Comparison of ENCODE assay signal across 1 cellular context in genomic region chr2:190881480-190882326, GRCh38.
TF ChIP-seq lines count a peak whose summit lies in the region.

No MANE protein-coding gene starts in this region.

TF ChIP-seq in K562, 482 proteins besides CTCF, POLR2A, EP300 and RAD21 (continued from another document and continues in another):
- TF ChIP-seq CHAMP1 (IDR thresholded peaks at IDR 0.05) (no peak), KDM1A (IDR thresholded peaks at IDR 0.05) (peak; percentile 55 to 58; a peak in 3 of 4 replicates), CCAR2 (IDR thresholded peaks at IDR 0.05; ENCODE audit: low read depth, low read length) (no peak), STAT5A (IDR thresholded peaks at IDR 0.05; ENCODE audit: borderline replicate concordance, low read length) (no peak), MIER1 (IDR thresholded peaks at IDR 0.05; ENCODE audit: low read depth) (no peak), NR4A1 (CRISPR knock-in tag; IDR thresholded peaks at IDR 0.05) (no peak), NR4A1 (tag; IDR thresholded peaks at IDR 0.05) (no peak), MITF (IDR thresholded peaks at IDR 0.05) (no peak), KLF10 (CRISPR knock-in tag; IDR thresholded peaks at IDR 0.05) (no peak), STAT5B (CRISPR knock-in tag; IDR thresholded peaks at IDR 0.05) (no peak), ZNF696 (CRISPR knock-in tag; conservative IDR thresholded peaks at IDR 0.05) (no peak), ZNF354B (CRISPR knock-in tag; IDR thresholded peaks at IDR 0.05) (no peak), CBFA2T3 (IDR thresholded peaks at IDR 0.05) (peak; percentile 71), ZNF384 (IDR thresholded peaks at IDR 0.05; ENCODE audit: low read depth, low read length) (no peak), ZNF780A (CRISPR knock-in tag; IDR thresholded peaks at IDR 0.05) (no peak), FOXO4 (CRISPR knock-in tag; IDR thresholded peaks at IDR 0.05) (no peak), RBM25 (IDR thresholded peaks at IDR 0.05; ENCODE audit: low read depth, low read length, severe bottlenecking) (no peak), ZC3H11A (IDR thresholded peaks at IDR 0.05; ENCODE audit: low read depth, low read length) (no peak), SAFB (IDR thresholded peaks at IDR 0.05; ENCODE audit: borderline replicate concordance, low read depth, low read length) (no peak), ELF2 (CRISPR knock-in tag; IDR thresholded peaks at IDR 0.05) (no peak), SMARCE1 (IDR thresholded peaks at IDR 0.05) (peak; percentile 55; the same call in 1 of the 2 replicates), ETV6 (IDR thresholded peaks at IDR 0.05; ENCODE audit: borderline replicate concordance in 1 of 2, low read depth in 2 of 2, low read length in 1 of 2) (no peak), ETV6 (CRISPR knock-in tag; IDR thresholded peaks at IDR 0.05; ENCODE audit: borderline replicate concordance) (no peak), TSC22D4 (tag; IDR thresholded peaks at IDR 0.05) (no peak), PYGO2 (tag; IDR thresholded peaks at IDR 0.05) (no peak), ZNF584 (CRISPR knock-in tag; IDR thresholded peaks at IDR 0.05; ENCODE audit: low read depth) (no peak), TSHZ1 (CRISPR knock-in tag; IDR thresholded peaks at IDR 0.05) (no peak), TFAP4 (CRISPR knock-in tag; IDR thresholded peaks at IDR 0.05; ENCODE audit: borderline replicate concordance) (peak; percentile 64), ZNF592 (IDR thresholded peaks at IDR 0.05) (no peak), POLR2AphosphoS5 (IDR thresholded peaks at IDR 0.05; ENCODE audit: control insufficient read depth, insufficient read depth, low read depth, low read length) (peak; percentile 40; the same call in 1 of the 2 replicates), ZNF165 (CRISPR knock-in tag; IDR thresholded peaks at IDR 0.05; ENCODE audit: borderline replicate concordance) (no peak), NR2C1 (IDR thresholded peaks at IDR 0.05) (no peak), NR2C1 (tag; IDR thresholded peaks at IDR 0.05) (no peak), ETS1 (conservative IDR thresholded peaks at IDR 0.05; ENCODE audit: control insufficient read depth, low read depth, low read length) (peak; percentile 45; the same call in 1 of the 2 replicates), RBM34 (IDR thresholded peaks at IDR 0.05; ENCODE audit: borderline replicate concordance, insufficient read depth, low read length) (no peak), MXI1 (IDR thresholded peaks at IDR 0.05; ENCODE audit: low read depth, low read length) (peak; percentile 54; the same call in 1 of the 2 replicates), PTTG1 (tag; IDR thresholded peaks at IDR 0.05; ENCODE audit: low read depth) (no peak), MCM3 (IDR thresholded peaks at IDR 0.05) (no peak), ETV5 (CRISPR knock-in tag; IDR thresholded peaks at IDR 0.05; ENCODE audit: low read depth) (peak; percentile 87), CREB1 (IDR thresholded peaks at IDR 0.05) (peak; percentile 87; the same call in 1 of the 2 replicates), CREB1 (CRISPR knock-in tag; IDR thresholded peaks at IDR 0.05) (peak; percentile 60), ZNF445 (CRISPR knock-in tag; IDR thresholded peaks at IDR 0.05; ENCODE audit: low read depth) (no peak), SIX5 (IDR thresholded peaks at IDR 0.05; ENCODE audit: borderline replicate concordance in 1 of 2, insufficient read depth in 1 of 2, low read depth in 1 of 2, low read length in 2 of 2) (no peak), ARID3B (CRISPR knock-in tag; IDR thresholded peaks at IDR 0.05; ENCODE audit: borderline replicate concordance) (no peak), PRDM10 (IDR thresholded peaks at IDR 0.05; ENCODE audit: partially characterized antibody) (no peak)
